Comparison of ENCODE assay signal across 22 cellular contexts in the genomic region with DNA sequence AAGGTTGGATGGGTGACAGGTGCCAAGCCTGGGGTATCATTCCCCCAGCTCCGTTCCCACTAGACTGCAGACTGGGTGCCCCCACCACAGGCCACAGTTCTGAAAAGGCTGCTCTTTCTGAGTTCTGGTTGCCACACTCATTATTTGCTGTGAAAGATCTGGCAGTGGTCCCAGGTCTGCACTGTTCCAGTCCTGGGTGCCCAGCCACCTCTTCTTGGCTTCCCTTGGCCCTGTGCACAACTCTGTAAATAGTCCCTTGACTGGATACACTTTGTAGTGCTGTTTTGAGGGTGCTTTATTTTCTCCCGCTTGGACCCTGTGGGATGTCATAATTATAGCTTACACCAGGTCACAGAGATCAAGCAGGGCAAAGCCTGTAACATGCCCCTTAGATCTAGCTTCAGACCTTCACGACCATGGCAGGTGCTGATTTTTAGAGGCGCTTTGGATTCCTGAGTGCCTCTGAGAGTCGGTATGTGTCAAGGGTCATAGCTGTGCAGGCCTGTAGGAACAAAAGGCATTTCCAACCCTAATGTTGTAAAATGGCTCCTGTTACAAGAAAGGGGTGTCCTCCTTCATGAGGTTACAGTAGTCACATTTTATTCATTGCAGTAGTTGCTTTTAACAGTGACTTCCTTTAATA.
A peak's percentile ranks its signal among the peaks of the same experiment; 100 is the strongest.
DNase-seq lines count a peak whose midpoint lies in the region; ATAC-seq and TF ChIP-seq lines count a peak whose summit lies in the region.
"Had no signal": no experiment of that assay in that cellular context is flagged by ENCODE, and none has a peak within 500 bp of the region (broad histone marks: within the 10 kb centered on the region; RNA-seq: fewer than 3 reads in every experiment).

No MANE protein-coding gene starts in this region.

- no peaks in the 10 kb centered on the region for H3K27me3 ChIP-seq in heart left ventricle
- no peaks in the 10 kb centered on the region for H3K27me3 ChIP-seq in WERI-Rb-1 (ENCODE audit: insufficient read depth, low read depth, severe bottlenecking)
- H3K27me3 ChIP-seq: transverse colon had no signal

- intact Hi-C loops in heart left ventricle (cut with DNase I), result loop anchor here in 1 of 10 donors (5.0 kb wide), 1 partner anchor 80 kb away; no protein-coding TSS in a partner anchor

- no peak for TF ChIP-seq POLR2A in heart left ventricle (IDR thresholded peaks at IDR 0.05)

- TF ChIP-seq CTCF in heart left ventricle (IDR thresholded peaks at IDR 0.05), result no peak
- no peak for TF ChIP-seq CTCF in WERI-Rb-1 (IDR thresholded peaks at IDR 0.05; ENCODE audit: low read depth, low read length)

- H3K4me3 ChIP-seq in heart left ventricle, result no peak overlapping the region
- H3K4me3 ChIP-seq in WERI-Rb-1 (ENCODE audit: low read depth, low read length), result no peak overlapping the region
- H3K4me3 ChIP-seq: dorsolateral prefrontal cortex, GM12878, transverse colon had no signal

- ATAC-seq in heart left ventricle (peak; percentile 94 to 97 (median 96)), GM18517 (IDR thresholded peaks at IDR 0.05; ENCODE audit: unreplicated experiment) (no peak)
- ATAC-seq: activated T-cell treated with anti-CD3 and anti-CD28 coated beads, Interleukin-2, amount 50 U/mL, for 72 hours; CD8-positive, alpha-beta T cell; GM12878; PC-3 had no signal

- DNase-seq in DMS153 treated with DMSO at 0.1 percent for 48 hours (lab: John Stamatoyannopoulos, UW; ENCODE audit: unreplicated experiment), result peak; percentile 45
- peak; percentile 83 for DNase-seq in NCI-H1092 treated with DMSO at 0.1 percent for 48 hours (lab: John Stamatoyannopoulos, UW)
- DNase-seq in heart left ventricle, result peak in 4 of 5 donors; percentile 56 to 81 (median 68)
- DNase-seq in pons (ENCODE audit: low spot score), result peak; percentile 5
- DNase-seq in SKM-1 treated with dmso at 0.1 percent for 144 hours (lab: John Stamatoyannopoulos, UW; ENCODE audit: unreplicated experiment), result no peak
- no peak for DNase-seq in WERI-Rb-1
- no peak for DNase-seq in NCI-H1048 (lab: John Stamatoyannopoulos, UW)
- DNase-seq: activated CD4-positive, alpha-beta T cell treated with anti-CD3 and anti-CD28 coated beads for 48 hours; activated naive CD4-positive, alpha-beta T cell treated with anti-CD3 and anti-CD28 coated beads, Interleukin-2, amount 50 U/mL, for 16 hours; activated T-cell treated with anti-CD3 and anti-CD28 coated beads, Interleukin-2, amount 50 U/mL, for 72 hours; CD8-positive, alpha-beta T cell; central memory CD4-positive, alpha-beta T cell; NCI-H2171; NCI-H82; PC-3; stimulated activated CD4-positive, alpha-beta T cell treated with anti-CD3 and anti-CD28 coated beads, Interleukin-4, amount 100 ng/mL, for 24 hours; stimulated activated naive CD4-positive, alpha-beta T cell treated with Interleukin-2 at 50 U/mL for 16 hours; transverse colon had no signal

- peaks cover 0 to 12% (median 0%) of the 10 kb centered on the region in 12 donors for H3K4me1 ChIP-seq in heart left ventricle
- H3K4me1 ChIP-seq: transverse colon had no signal

- H3K27ac ChIP-seq in heart left ventricle (peak overlapping the region in 9 of 12 donors; percentile 25 to 71 (median 39)), WERI-Rb-1 (no peak overlapping the region)
- H3K27ac ChIP-seq: dorsolateral prefrontal cortex, epithelial cell of prostate, transverse colon had no signal

- H3K9me3 ChIP-seq in heart left ventricle (no peaks in the 10 kb centered on the region), WERI-Rb-1 (ENCODE audit: severe bottlenecking) (no peaks in the 10 kb centered on the region)
- H3K9me3 ChIP-seq: transverse colon had no signal

- WGBS in heart left ventricle, 4 donors, result 56 to 66% (median 58%) methylated on average over 4 to 5 of the region's 5 CpGs

- H3K36me3 ChIP-seq in heart left ventricle (no peaks in the 10 kb centered on the region), WERI-Rb-1 (no peaks in the 10 kb centered on the region)
- H3K36me3 ChIP-seq: transverse colon had no signal

Comparison
In these comparisons a context has a peak if more than half of its experiments do, and no peak if none do; other contexts are left out.
1. DNase-seq: peak in DMS153 treated with DMSO at 0.1 percent for 48 hours (single experiment), NCI-H1092 treated with DMSO at 0.1 percent for 48 hours (single experiment), heart left ventricle (4 of 5) and pons (single experiment); none in SKM-1 treated with dmso at 0.1 percent for 144 hours (single experiment), WERI-Rb-1 (single experiment) and NCI-H1048 (single experiment).